Comparison of ENCODE assay signal across 1 cellular context in the genomic region with DNA sequence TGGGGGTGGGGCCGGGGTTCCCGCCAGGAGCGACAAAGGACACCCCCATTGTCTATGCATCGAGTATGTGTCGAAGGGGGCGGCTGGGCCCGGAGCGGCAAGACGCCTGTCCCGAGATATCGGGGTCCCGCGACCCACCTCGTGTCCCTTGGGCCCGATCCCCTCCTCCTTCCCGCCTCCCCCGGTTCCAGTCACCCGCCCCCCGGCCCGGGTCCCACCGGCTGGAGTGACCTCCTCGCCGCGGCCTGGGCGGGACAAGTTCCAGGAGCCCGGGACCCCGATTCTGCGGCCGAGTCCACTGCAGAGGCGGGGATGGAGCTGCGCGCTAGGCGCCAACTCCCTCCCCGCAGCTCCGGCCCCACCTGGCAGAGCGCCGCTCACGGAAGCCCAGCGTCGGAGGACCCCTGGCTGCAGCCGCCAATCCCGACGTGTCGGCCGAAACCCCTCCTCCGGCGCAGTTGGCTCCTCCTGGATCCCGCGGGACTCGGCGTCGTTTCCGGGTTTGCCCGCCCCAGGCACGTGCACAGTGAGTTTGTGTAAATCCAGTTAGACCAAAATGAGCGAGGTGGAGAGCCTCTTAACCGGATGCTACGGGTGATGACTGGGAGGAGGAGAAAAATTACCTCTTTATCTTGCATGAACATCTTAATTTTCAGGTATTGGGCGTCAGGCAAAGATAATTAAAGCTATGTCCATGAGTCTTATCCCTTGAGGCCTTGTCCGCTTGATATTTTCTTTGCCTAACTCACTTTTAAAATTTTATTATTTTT.
TF ChIP-seq lines count a peak whose summit lies in the region.

NMRAL1 (minus strand) TSS at position 434 of the 770 bp plus-strand sequence. CDS start 493 bp downstream, outside the sequence.

TF ChIP-seq in HCT116, 20 proteins besides CTCF, POLR2A, EP300 and RAD21 (continued from another document):
- TF ChIP-seq, protein P1, sequence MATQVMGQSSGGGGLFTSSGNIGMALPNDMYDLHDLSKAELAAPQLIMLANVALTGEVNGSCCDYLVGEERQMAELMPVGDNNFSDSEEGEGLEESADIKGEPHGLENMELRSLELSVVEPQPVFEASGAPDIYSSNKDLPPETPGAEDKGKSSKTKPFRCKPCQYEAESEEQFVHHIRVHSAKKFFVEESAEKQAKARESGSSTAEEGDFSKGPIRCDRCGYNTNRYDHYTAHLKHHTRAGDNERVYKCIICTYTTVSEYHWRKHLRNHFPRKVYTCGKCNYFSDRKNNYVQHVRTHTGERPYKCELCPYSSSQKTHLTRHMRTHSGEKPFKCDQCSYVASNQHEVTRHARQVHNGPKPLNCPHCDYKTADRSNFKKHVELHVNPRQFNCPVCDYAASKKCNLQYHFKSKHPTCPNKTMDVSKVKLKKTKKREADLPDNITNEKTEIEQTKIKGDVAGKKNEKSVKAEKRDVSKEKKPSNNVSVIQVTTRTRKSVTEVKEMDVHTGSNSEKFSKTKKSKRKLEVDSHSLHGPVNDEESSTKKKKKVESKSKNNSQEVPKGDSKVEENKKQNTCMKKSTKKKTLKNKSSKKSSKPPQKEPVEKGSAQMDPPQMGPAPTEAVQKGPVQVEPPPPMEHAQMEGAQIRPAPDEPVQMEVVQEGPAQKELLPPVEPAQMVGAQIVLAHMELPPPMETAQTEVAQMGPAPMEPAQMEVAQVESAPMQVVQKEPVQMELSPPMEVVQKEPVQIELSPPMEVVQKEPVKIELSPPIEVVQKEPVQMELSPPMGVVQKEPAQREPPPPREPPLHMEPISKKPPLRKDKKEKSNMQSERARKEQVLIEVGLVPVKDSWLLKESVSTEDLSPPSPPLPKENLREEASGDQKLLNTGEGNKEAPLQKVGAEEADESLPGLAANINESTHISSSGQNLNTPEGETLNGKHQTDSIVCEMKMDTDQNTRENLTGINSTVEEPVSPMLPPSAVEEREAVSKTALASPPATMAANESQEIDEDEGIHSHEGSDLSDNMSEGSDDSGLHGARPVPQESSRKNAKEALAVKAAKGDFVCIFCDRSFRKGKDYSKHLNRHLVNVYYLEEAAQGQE (IDR thresholded peaks at IDR 0.05; ENCODE audit: low read depth): no peak
- TF ChIP-seq TCF7L2 (IDR thresholded peaks at IDR 0.05; ENCODE audit: borderline replicate concordance, extremely low read depth, insufficient read depth, insufficient read length) (no peak), EZH2 (IDR thresholded peaks at IDR 0.05) (no peak), YY1 (IDR thresholded peaks at IDR 0.05; ENCODE audit: extremely low read depth, insufficient replicate concordance, low read depth, low read length) (peak; percentile 58), MAX (IDR thresholded peaks at IDR 0.05) (peak; percentile 100), CBX3 (IDR thresholded peaks at IDR 0.05; ENCODE audit: low read depth) (peak; percentile 98), EZH2phosphoT487 (IDR thresholded peaks at IDR 0.05; ENCODE audit: borderline replicate concordance) (no peak), FOSL1 (IDR thresholded peaks at IDR 0.05; ENCODE audit: low read depth) (no peak), EGR1 (IDR thresholded peaks at IDR 0.05; ENCODE audit: low read depth) (no peak), CEBPB (IDR thresholded peaks at IDR 0.05; ENCODE audit: low read depth) (no peak), ZFX (IDR thresholded peaks at IDR 0.05) (peak; percentile 76), JUND (IDR thresholded peaks at IDR 0.05) (no peak)
